In genomic region chr3:60555704-60556340, GRCh38 we compare ENCODE assay signal across 8 cellular contexts.
DNase-seq lines count a peak whose midpoint lies in the region; ATAC-seq and TF ChIP-seq lines count a peak whose summit lies in the region.

No MANE protein-coding gene starts in this region.

- H3K9me3 Mint-ChIP-seq in naive thymus-derived CD4-positive, alpha-beta T cell = peaks cover 0 to 3% (median 0%) of the 10 kb centered on the region in 11 donors
- H3K9me3 Mint-ChIP-seq in activated naive CD4-positive, alpha-beta T cell treated with anti-CD3 and anti-CD28 coated beads, Interleukin-2, amount 10 ng/mL, durations not matched to agents 7 days and 5 days = peaks cover 2% of the 10 kb centered on the region

- no peaks in the 10 kb centered on the region for H4K20me1 ChIP-seq in GM23248 (ENCODE audit: insufficient read depth)

- H3K4me1 ChIP-seq in GM23248 (ENCODE audit: insufficient read depth) (peaks cover 15% of the 10 kb centered on the region), prostate gland (replicated peaks) (no peaks in the 10 kb centered on the region)
- H3K4me1 ChIP-seq in naive thymus-derived CD4-positive, alpha-beta T cell (ENCODE audit: control insufficient read depth in 2 of 2, insufficient read depth in 2 of 2, low read length in 2 of 2) = no peaks in the 10 kb centered on the region

- H3K27me3 Mint-ChIP-seq in naive thymus-derived CD4-positive, alpha-beta T cell = no peaks in the 10 kb centered on the region
- no peaks in the 10 kb centered on the region for H3K27me3 Mint-ChIP-seq in activated naive CD4-positive, alpha-beta T cell treated with anti-CD3 and anti-CD28 coated beads, Interleukin-2, amount 10 ng/mL, durations not matched to agents 7 days and 5 days

- H3K27ac Mint-ChIP-seq in naive thymus-derived CD4-positive, alpha-beta T cell = no peak overlapping the region
- H3K27ac Mint-ChIP-seq in activated naive CD4-positive, alpha-beta T cell treated with anti-CD3 and anti-CD28 coated beads, Interleukin-2, amount 10 ng/mL, durations not matched to agents 7 days and 5 days = no peak overlapping the region

- CTCF ChIA-PET in naive thymus-derived CD4-positive, alpha-beta T cell (lab: Charles Lee) = no interaction called here
- CTCF ChIA-PET in activated naive CD4-positive, alpha-beta T cell treated with anti-CD3 and anti-CD28 coated beads, Interleukin-2, amount 10 ng/mL, durations not matched to agents 7 days and 5 days (lab: Charles Lee) = no interaction called here

- H3K36me3 ChIP-seq in GM23248 (ENCODE audit: low read depth) (no peaks in the 10 kb centered on the region), prostate gland (no peaks in the 10 kb centered on the region)
- no peaks in the 10 kb centered on the region for H3K36me3 ChIP-seq in naive thymus-derived CD4-positive, alpha-beta T cell (ENCODE audit: control insufficient read depth in 2 of 3, insufficient read depth in 3 of 3, low read length in 3 of 3)

- ATAC-seq in GM18508 (IDR thresholded peaks at IDR 0.05; ENCODE audit: insufficient read depth, unreplicated experiment) = peak; percentile 93
- ATAC-seq in naive thymus-derived CD4-positive, alpha-beta T cell = no peak

- H3K4me2 ChIP-seq in GM23248 (ENCODE audit: unreplicated experiment) = peak overlapping the region; percentile 28

- H3K9me3 ChIP-seq in GM23248 (ENCODE audit: low read depth) (no peaks in the 10 kb centered on the region), prostate gland (no peaks in the 10 kb centered on the region)
- no peaks in the 10 kb centered on the region for H3K9me3 ChIP-seq in naive thymus-derived CD4-positive, alpha-beta T cell (ENCODE audit: control insufficient read depth in 2 of 3, low read length in 3 of 3)

- H3K4me3 ChIP-seq in GM23248 = no peak overlapping the region
- no peak overlapping the region for H3K4me3 ChIP-seq in naive thymus-derived CD4-positive, alpha-beta T cell (ENCODE audit: low read length)
- no peak overlapping the region for H3K4me3 ChIP-seq in prostate gland

- H3K9ac ChIP-seq in GM23248 = no peak overlapping the region

- peaks cover 0 to 4% (median 0%) of the 10 kb centered on the region in 5 donors for H3K36me3 Mint-ChIP-seq in naive thymus-derived CD4-positive, alpha-beta T cell
- H3K36me3 Mint-ChIP-seq in activated naive CD4-positive, alpha-beta T cell treated with anti-CD3 and anti-CD28 coated beads, Interleukin-2, amount 10 ng/mL, durations not matched to agents 7 days and 5 days = no peaks in the 10 kb centered on the region

- intact Hi-C loops in naive thymus-derived CD4-positive, alpha-beta T cell (cut with micrococcal nuclease) = loop anchor here in 1 of 2 donors (10.0 kb wide), 1 partner anchor 481 kb away; no protein-coding TSS in a partner anchor
- intact Hi-C loops in prostate gland (cut with DNase I) = no loop called here

- no peak overlapping the region for H3K4me3 Mint-ChIP-seq in naive thymus-derived CD4-positive, alpha-beta T cell
- no peak overlapping the region for H3K4me3 Mint-ChIP-seq in activated naive CD4-positive, alpha-beta T cell treated with anti-CD3 and anti-CD28 coated beads, Interleukin-2, amount 10 ng/mL, durations not matched to agents 7 days and 5 days

- DNase-seq in GM23248 (peak; percentile 64), HS-5 (ENCODE audit: low read depth) (peak; percentile 32), iPS-NIHi11 (ENCODE audit: low spot score) (peak; percentile 53), RPMI8226 (no peak), prostate gland (ENCODE audit: low spot score) (no peak)
- DNase-seq in naive thymus-derived CD4-positive, alpha-beta T cell = no peak
- DNase-seq in activated naive CD4-positive, alpha-beta T cell treated with anti-CD3 and anti-CD28 coated beads, Interleukin-2, amount 10 ng/mL, durations not matched to agents 7 days and 5 days = no peak

- peaks cover 0 to 32% (median 3%) of the 10 kb centered on the region in 7 donors for H3K4me1 Mint-ChIP-seq in naive thymus-derived CD4-positive, alpha-beta T cell
- peaks cover 10% of the 10 kb centered on the region for H3K4me1 Mint-ChIP-seq in activated naive CD4-positive, alpha-beta T cell treated with anti-CD3 and anti-CD28 coated beads, Interleukin-2, amount 10 ng/mL, durations not matched to agents 7 days and 5 days

- 47 to 48% methylated on average over 4 of the region's 4 CpGs for WGBS in GM23248 (ENCODE audit: low coverage in 1 of 2, low lambda C conversion rate in 2 of 2, missing lambda C conversion rate in 2 of 2), 2 experiments
- 80% methylated on average over 4 of the region's 4 CpGs for WGBS in prostate gland

- no peak for TF ChIP-seq CTCF in prostate gland (IDR thresholded peaks at IDR 0.05)

- in situ Hi-C loops in GM23248 (cut with MboI) = no loop called here

- no peak overlapping the region for H3K27ac ChIP-seq in GM23248
- H3K27ac ChIP-seq in naive thymus-derived CD4-positive, alpha-beta T cell (ENCODE audit: low read depth, low read length) = no peak overlapping the region
- H3K27ac ChIP-seq in prostate gland = no peak overlapping the region

- POLR2A ChIA-PET in naive thymus-derived CD4-positive, alpha-beta T cell (lab: Charles Lee) = no interaction called here

- H3K9me2 ChIP-seq in GM23248 (ENCODE audit: insufficient read depth) = no peaks in the 10 kb centered on the region

- no peak for TF ChIP-seq POLR2A in prostate gland (IDR thresholded peaks at IDR 0.05)

- no peaks in the 10 kb centered on the region for H3K27me3 ChIP-seq in GM23248 (replicated peaks; ENCODE audit: insufficient read depth)
- H3K27me3 ChIP-seq in naive thymus-derived CD4-positive, alpha-beta T cell (ENCODE audit: control insufficient read depth in 2 of 2, insufficient read depth in 2 of 2, low read length in 2 of 2) = no peaks in the 10 kb centered on the region
- no peaks in the 10 kb centered on the region for H3K27me3 ChIP-seq in prostate gland (replicated peaks; ENCODE audit: insufficient read depth)

- H3K79me2 ChIP-seq in GM23248 (ENCODE audit: insufficient read depth) = no peaks in the 10 kb centered on the region

- 0 out of 2 replicates have a peak, but pooled peaks cover 5% of the 10 kb centered on the region for H3F3A ChIP-seq in GM23248 (ENCODE audit: insufficient read depth)

- 0 out of 2 replicates have a peak overlapping the region, but pooled peaks have one; percentile 38 for H2AFZ ChIP-seq in GM23248

Comparison
In these comparisons a context has a peak if more than half of its experiments do, and no peak if none do; other contexts are left out.
1. DNase-seq: peak in GM23248 (single experiment), HS-5 (single experiment) and iPS-NIHi11 (single experiment); none in RPMI8226 (single experiment), naive thymus-derived CD4-positive, alpha-beta T cell (0 of 9), prostate gland (single experiment) and activated naive CD4-positive, alpha-beta T cell treated with anti-CD3 and anti-CD28 coated beads, Interleukin-2, amount 10 ng/mL, durations not matched to agents 7 days and 5 days (single experiment).